In genomic region chr4:52659016-52659721, GRCh38 we compare ENCODE assay signal across 8 cellular contexts. TPM values are rescaled to one million over a fixed set of nuclear protein-coding genes. Genes with fewer than 3 reads are reported as not detected.
DNase-seq lines count a peak whose midpoint lies in the region; ATAC-seq and TF ChIP-seq lines count a peak whose summit lies in the region.

TSS of gene USP46 (minus strand) at chr4:52659301. CDS start at chr4:52659150, 151 bp downstream.

- TF ChIP-seq POLR2A in GM10847 (IDR thresholded peaks at IDR 0.05; ENCODE audit: extremely low read depth, insufficient read length): peak; percentile 41

- H4K20me1 ChIP-seq in GM23248 (ENCODE audit: insufficient read depth) (no peaks in the 10 kb centered on the region), Karpas-422 (ENCODE audit: insufficient read depth, low read depth, low read length) (no peaks in the 10 kb centered on the region)

- H3K27ac ChIP-seq in GM23248: peak within 1 kb of the TSS; percentile 67
- H3K27ac ChIP-seq in Karpas-422 (ENCODE audit: low read length): no peak within 1 kb of the TSS; the same call in 1 of the 2 replicates
- H3K27ac ChIP-seq in right cardiac atrium (ENCODE audit: low read length): peak within 1 kb of the TSS; percentile 98
- peak within 1 kb of the TSS; percentile 96 for H3K27ac ChIP-seq in psoas muscle

- H3K79me2 ChIP-seq in GM23248 (ENCODE audit: insufficient read depth) (peaks cover 22% of the 10 kb centered on the region), Karpas-422 (ENCODE audit: low read length) (peaks cover 50% of the 10 kb centered on the region)

- TF ChIP-seq CTCF in psoas muscle (IDR thresholded peaks at IDR 0.05): no peak

- no peaks in the 10 kb centered on the region for H3K9me3 ChIP-seq in GM23248 (ENCODE audit: low read depth)
- no peaks in the 10 kb centered on the region for H3K9me3 ChIP-seq in Karpas-422 (ENCODE audit: low read length)
- H3K9me3 ChIP-seq in right cardiac atrium (ENCODE audit: control insufficient read depth, low read length): no peaks in the 10 kb centered on the region
- no peaks in the 10 kb centered on the region for H3K9me3 ChIP-seq in psoas muscle

- H3K9me2 ChIP-seq in GM23248 (ENCODE audit: insufficient read depth) (no peaks in the 10 kb centered on the region), Karpas-422 (replicated peaks; ENCODE audit: insufficient read depth, low read length) (no peaks in the 10 kb centered on the region)

- WGBS in GM23248 (ENCODE audit: low coverage in 1 of 2, low lambda C conversion rate in 2 of 2, missing lambda C conversion rate in 2 of 2), 2 experiments: 1% methylated on average over 38 to 84 of the region's 90 CpGs
- WGBS in right cardiac atrium: under 1% methylated on average over 83 of the region's 90 CpGs
- WGBS in psoas muscle, 3 donors: 0 to 1% (median 0%) methylated on average over 39 to 90 of the region's 90 CpGs

- H3K4me2 ChIP-seq in GM23248 (ENCODE audit: unreplicated experiment) (peak within 1 kb of the TSS; percentile 75), Karpas-422 (ENCODE audit: low read depth, low read length, poor library complexity, severe bottlenecking) (peak within 1 kb of the TSS; percentile 85)

- H3K9ac ChIP-seq in GM23248: peak within 1 kb of the TSS; percentile 92
- H3K9ac ChIP-seq in Karpas-422 (ENCODE audit: low read length): peak within 1 kb of the TSS; percentile 89

- H3K4me1 ChIP-seq in GM23248 (ENCODE audit: insufficient read depth) (peaks cover 6% of the 10 kb centered on the region; the same call in 1 of the 2 replicates), Karpas-422 (ENCODE audit: low read length) (peaks cover 32% of the 10 kb centered on the region), right cardiac atrium (ENCODE audit: control insufficient read depth, insufficient read depth, low read length) (peaks cover 8% of the 10 kb centered on the region), psoas muscle (peaks cover 22% of the 10 kb centered on the region)

- ATAC-seq in right cardiac atrium: peak; percentile 95 to 96
- ATAC-seq in psoas muscle: peak; percentile 86 to 91 (median 90)

- DNase-seq in GM23248 (peak; percentile 90), Karpas-422 (peak; percentile 85), T-helper 1 cell (peak; percentile 19 to 49 (median 37)), anterior cingulate cortex (lab: John Stamatoyannopoulos, UW) (peak in 55 of 58 donors; percentile 17 to 86 (median 66)), right cardiac atrium (peak; percentile 84 to 94 (median 94)), psoas muscle (peak; percentile 83 to 85), NCI-H128 (lab: John Stamatoyannopoulos, UW; ENCODE audit: unreplicated experiment) (no peak)

- H3K4me3 ChIP-seq in GM23248 (peak within 1 kb of the TSS; percentile 84), Karpas-422 (ENCODE audit: low read length) (peak within 1 kb of the TSS; percentile 83), right cardiac atrium (ENCODE audit: low read length) (peak within 1 kb of the TSS; percentile 97), psoas muscle (peak within 1 kb of the TSS; percentile 87)

- H3F3A ChIP-seq in GM23248 (ENCODE audit: insufficient read depth): no peaks in the 10 kb centered on the region

- intact Hi-C loops in right cardiac atrium (cut with DNase I) (loop anchor here in 1 of 4 donors (10.0 kb wide), 2 partner anchors 74 to 114 kb away; no protein-coding TSS in a partner anchor), psoas muscle (cut with DNase I) (loop anchor here in 1 of 2 donors (5.0 to 10.0 kb wide), 2 partner anchors 53 to 64 kb away; no protein-coding TSS in a partner anchor)

- H2AFZ ChIP-seq in GM23248: peak within 1 kb of the TSS; percentile 95
- peak within 1 kb of the TSS; percentile 93; the same call in 1 of the 2 replicates for H2AFZ ChIP-seq in Karpas-422 (ENCODE audit: low read length)

- in situ Hi-C loops in GM23248 (cut with MboI): no loop called here

- H3K27me3 ChIP-seq in GM23248 (replicated peaks; ENCODE audit: insufficient read depth) (no peaks in the 10 kb centered on the region), Karpas-422 (ENCODE audit: low read length) (no peaks in the 10 kb centered on the region), right cardiac atrium (ENCODE audit: control insufficient read depth, insufficient read depth) (no peaks in the 10 kb centered on the region), psoas muscle (ENCODE audit: insufficient read depth in 3 of 3, low read length in 2 of 3) (peaks cover 0 to 2% (median 0%) of the 10 kb centered on the region in 3 donors)

- H3K36me3 ChIP-seq in GM23248 (ENCODE audit: low read depth) (no peaks in the 10 kb centered on the region), Karpas-422 (ENCODE audit: insufficient read depth, low read length) (peaks cover 18% of the 10 kb centered on the region), psoas muscle (ENCODE audit: insufficient read depth in 1 of 2, low read depth in 1 of 2) (peaks cover 0 to 6% of the 10 kb centered on the region in 2 donors)

RNA-seq across cellular contexts. Expression of gene USP46, which starts in this region (rescaled TPM):
- total RNA-seq in GM23248 (2014; rRNA removed; shearing (Covaris generic)): 9.4 and 11.3 TPM in 2 replicates
- polyA plus RNA-seq in GM23248 (2016; fragmentation: Nextera tagmentation; extraction: Ambion mirVana) (9.2 and 9.4 TPM in 2 replicates), right cardiac atrium (12.6 TPM), psoas muscle (10 to 100 TPM in 1 of 3 donors, 1 to 10 TPM in 2; 3.0 to 13.0 (median 3.0) TPM)
- total RNA-seq in Karpas-422 (2014; rRNA removed; shearing (Covaris generic); ENCODE audit: low replicate concordance): 8.8 and 14.5 TPM in 2 replicates
- total RNA-seq in right cardiac atrium (10 to 100 TPM; 51.1 to 63.7 (median 59.5) TPM), psoas muscle (10 to 100 TPM; 12.4 to 28.2 (median 21.3) TPM)
